ENCODE assay signal across 26 cellular contexts in genomic region chr12:83527700-83528281, GRCh38.
"Had no signal": no experiment of that assay in that cellular context is flagged by ENCODE, and none has a peak within 500 bp of the region (broad histone marks: within the 10 kb centered on the region; RNA-seq: fewer than 3 reads in every experiment).

No MANE protein-coding gene starts in this region.

- H3K4me3 Mint-ChIP-seq: dendritic cell treated with granulocyte-macrophage colony-stimulating factor and Interleukin-4, amounts not matched to agents 40 ng/mL and 50 ng/mL, for 4 days; mesothelial cell of epicardium; naive B cell; natural killer cell treated with Interleukin-12 subunit alpha and Interleukin-12 subunit beta and Interleukin-15 and Interleukin-18, amount 100 ng/mL, for 72 hours; neural crest cell; stimulated activated effector memory CD8-positive, alpha-beta T cell treated with anti-CD3 and anti-CD28 coated beads, Interleukin-12 subunit alpha, Interleukin-12 subunit beta, amount 100 ng/mL, for 72 hours; type B pancreatic cell had no signal

- H2AFZ ChIP-seq: parathyroid adenoma had no signal

- H3K27ac ChIP-seq: colonic mucosa, gastrocnemius medialis, parathyroid adenoma, right lobe of liver, testis, tibial artery had no signal

- DNase-seq: colonic mucosa; effector memory CD4-positive, alpha-beta T cell; foreskin fibroblast; gastrocnemius medialis; head of caudate nucleus; mesenchymal stem cell; mucosa of descending colon; naive B cell; right lobe of liver; small intestine; stimulated activated CD4-positive, alpha-beta T cell treated with anti-CD3 and anti-CD28 coated beads, Interleukin-12 subunit alpha, Interleukin-12 subunit beta, amount 100 ng/mL, for 4 hours; stimulated activated CD4-positive, alpha-beta T cell treated with anti-CD3 and anti-CD28 coated beads, Interleukin-1b, Interleukin-23, amount 100 ng/mL, for 48 hours; stimulated activated CD4-positive, alpha-beta T cell treated with anti-CD3 and anti-CD28 coated beads, Interleukin-4, amount 100 ng/mL, for 24 hours; stimulated activated naive CD4-positive, alpha-beta T cell treated with Interleukin-2 at 50 U/mL for 16 hours; substantia nigra; testis; tibial artery had no signal

- H3K36me3 Mint-ChIP-seq: naive B cell; stimulated activated effector memory CD8-positive, alpha-beta T cell treated with anti-CD3 and anti-CD28 coated beads, Interleukin-12 subunit alpha, Interleukin-12 subunit beta, amount 100 ng/mL, for 72 hours; type B pancreatic cell had no signal

- H3K36me3 ChIP-seq: colonic mucosa, gastrocnemius medialis, right lobe of liver, tibial artery had no signal

- H3K9me3 Mint-ChIP-seq: neural crest cell, type B pancreatic cell had no signal

- H3K9ac ChIP-seq: parathyroid adenoma had no signal

- H3K27ac Mint-ChIP-seq: dendritic cell treated with granulocyte-macrophage colony-stimulating factor and Interleukin-4, amounts not matched to agents 40 ng/mL and 50 ng/mL, for 4 days; mesothelial cell of epicardium; naive B cell; natural killer cell treated with Interleukin-12 subunit alpha and Interleukin-12 subunit beta and Interleukin-15 and Interleukin-18, amount 100 ng/mL, for 72 hours; progenitor cell of endocrine pancreas; stimulated activated effector memory CD8-positive, alpha-beta T cell treated with anti-CD3 and anti-CD28 coated beads, Interleukin-12 subunit alpha, Interleukin-12 subunit beta, amount 100 ng/mL, for 72 hours; type B pancreatic cell had no signal

- H3K4me1 ChIP-seq: colonic mucosa, gastrocnemius medialis, parathyroid adenoma, right lobe of liver, testis, tibial artery had no signal

- H3K27me3 Mint-ChIP-seq: dendritic cell treated with granulocyte-macrophage colony-stimulating factor and Interleukin-4, amounts not matched to agents 40 ng/mL and 50 ng/mL, for 4 days; naive B cell; natural killer cell treated with Interleukin-12 subunit alpha and Interleukin-12 subunit beta and Interleukin-15 and Interleukin-18, amount 100 ng/mL, for 72 hours; progenitor cell of endocrine pancreas; type B pancreatic cell had no signal

- H3K4me3 ChIP-seq: colonic mucosa, gastrocnemius medialis, mucosa of descending colon, right lobe of liver, testis, tibial artery had no signal

- H3K79me2 ChIP-seq: parathyroid adenoma had no signal

- H3K27me3 ChIP-seq: colonic mucosa, gastrocnemius medialis, right lobe of liver, testis, tibial artery had no signal

- ATAC-seq: gastrocnemius medialis; left lobe of liver; mucosa of descending colon; natural killer cell treated with Interleukin-12 subunit alpha and Interleukin-12 subunit beta and Interleukin-15 and Interleukin-18, amount 100 ng/mL, for 72 hours; right lobe of liver; stimulated activated effector memory CD8-positive, alpha-beta T cell treated with anti-CD3 and anti-CD28 coated beads, Interleukin-12 subunit alpha, Interleukin-12 subunit beta, amount 100 ng/mL, for 72 hours had no signal

- H3K9me3 ChIP-seq: colonic mucosa, gastrocnemius medialis, mucosa of descending colon, right lobe of liver, testis, tibial artery had no signal

- H3K4me1 Mint-ChIP-seq: mesothelial cell of epicardium; naive B cell; neural crest cell; stimulated activated effector memory CD8-positive, alpha-beta T cell treated with anti-CD3 and anti-CD28 coated beads, Interleukin-12 subunit alpha, Interleukin-12 subunit beta, amount 100 ng/mL, for 72 hours had no signal
